Comparison of ENCODE assay signal across 8 cellular contexts in genomic region chr9:95003694-95004451, GRCh38.
DNase-seq lines count a peak whose midpoint lies in the region; ATAC-seq, FAIRE-seq and TF ChIP-seq lines count a peak whose summit lies in the region.

No MANE protein-coding gene starts in this region.

- H3K27me3 ChIP-seq in colonic mucosa (no peaks in the 10 kb centered on the region), HepG2 (ENCODE audit: control insufficient read depth in 1 of 2, insufficient read depth in 2 of 2, low read length in 2 of 2) (no peaks in the 10 kb centered on the region; a peak in 1 of 5 replicates), stomach smooth muscle (ENCODE audit: control insufficient read depth in 1 of 2, insufficient read depth in 2 of 2, low read length in 2 of 2) (no peaks in the 10 kb centered on the region)

- peaks cover 65% of the 10 kb centered on the region for H3K79me2 ChIP-seq in HepG2 (ENCODE audit: insufficient read depth, low read length)

- no peaks in the 10 kb centered on the region for H3K4me1 ChIP-seq in colonic mucosa
- H3K4me1 ChIP-seq in HepG2 (ENCODE audit: insufficient read depth, low read length), result peaks cover 46% of the 10 kb centered on the region
- H3K4me1 ChIP-seq in stomach smooth muscle (ENCODE audit: control insufficient read depth, insufficient read depth, low read length), result peaks cover 11% of the 10 kb centered on the region

- H3K4me3 ChIP-seq in colonic mucosa (peak overlapping the region; percentile 69), HepG2 (replicated peaks in 1 of 3; ENCODE audit: insufficient read depth in 1 of 3, low read depth in 2 of 3, low read length in 3 of 3) (peak overlapping the region; percentile 78 to 86 (median 86)), stomach smooth muscle (ENCODE audit: low read length in 2 of 2) (peak overlapping the region; percentile 80 to 91)

- H4K20me1 ChIP-seq in HepG2 (ENCODE audit: insufficient read depth, low read length), result peaks cover 10% of the 10 kb centered on the region

- TF ChIP-seq RAD21 in HepG2 (CRISPR knock-in tag; IDR thresholded peaks at IDR 0.05), result no peak; the same call in 1 of the 2 replicates

- H3K36me3 ChIP-seq in colonic mucosa (no peaks in the 10 kb centered on the region), HepG2 (replicated peaks in 1 of 2; ENCODE audit: control insufficient read depth in 1 of 2, insufficient read depth in 2 of 2, low read length in 2 of 2) (no peaks in the 10 kb centered on the region; a peak in 1 of 5 replicates), stomach smooth muscle (ENCODE audit: control insufficient read depth in 2 of 2, insufficient read depth in 2 of 2, low read length in 2 of 2) (peaks cover 0 to 2% of the 10 kb centered on the region in 2 donors)

- intact Hi-C loops in colonic mucosa (cut with DNase I), result no loop called here
- intact Hi-C loops in HepG2 (cut with micrococcal nuclease; ENCODE audit: unreplicated experiment), result loop anchor here (1.0 to 10.0 kb wide), 2 partner anchors 12 to 219 kb away; no protein-coding TSS in a partner anchor

- H3K27ac ChIP-seq in colonic mucosa, result peak overlapping the region; percentile 97
- H3K27ac ChIP-seq in HepG2 (ENCODE audit: extremely low read length, insufficient read depth, low read length), result peak overlapping the region; percentile 99
- peak overlapping the region; percentile 98 for H3K27ac ChIP-seq in stomach smooth muscle (ENCODE audit: low read length)

- H3K9ac ChIP-seq in colonic mucosa (ENCODE audit: low read depth in 2 of 2, low read length in 2 of 2), result peak overlapping the region; percentile 79 to 99
- H3K9ac ChIP-seq in HepG2 (ENCODE audit: insufficient read depth, low read depth, low read length), result peak overlapping the region; percentile 98
- H3K9ac ChIP-seq in stomach smooth muscle (ENCODE audit: low read length in 2 of 2), result peak overlapping the region; percentile 98 to 99

- H2AFZ ChIP-seq in HepG2 (ENCODE audit: low read length), result no peak overlapping the region

- H3K9me3 ChIP-seq in colonic mucosa, result no peaks in the 10 kb centered on the region
- no peaks in the 10 kb centered on the region for H3K9me3 ChIP-seq in HepG2 (ENCODE audit: low read length)
- H3K9me3 ChIP-seq in stomach smooth muscle (ENCODE audit: control insufficient read depth in 2 of 2, low read length in 2 of 2), result no peaks in the 10 kb centered on the region

- DNase-seq in NCI-H2171 treated with DMSO at 0.1 percent for 48 hours (lab: John Stamatoyannopoulos, UW), result peak; percentile 60
- no peak for DNase-seq in NCI-H2171 (lab: John Stamatoyannopoulos, UW)
- DNase-seq in RPMI8226, result peak; percentile 56
- peak; percentile 71 for DNase-seq in colonic mucosa
- DNase-seq in HepG2 (ENCODE audit: low spot score), result peak; percentile 36

- POLR2A ChIA-PET in HepG2 (lab: Yijun Ruan, JAX), result interaction anchor here (0.8 to 3.1 kb wide), 10 partner anchors 9 to 150 kb away, joined by 3 to 26 read pairs (median 4); no protein-coding TSS in a partner anchor

- TF ChIP-seq CTCF in colonic mucosa (IDR thresholded peaks at IDR 0.05) (no peak), HepG2 (CRISPR knock-in tag; IDR thresholded peaks at IDR 0.05) (no peak)

- 12% methylated on average over 22 of the region's 22 CpGs for WGBS in HepG2 (ENCODE audit: low lambda C conversion rate)

- ATAC-seq in HG02571 (IDR thresholded peaks at IDR 0.05; ENCODE audit: unreplicated experiment), result peak; percentile 28
- ATAC-seq in HepG2, result peak; percentile 53
- no peak for ATAC-seq in HG02973 (IDR thresholded peaks at IDR 0.05; ENCODE audit: unreplicated experiment)

- TSS peak; percentile 72 for BruUV-seq in HepG2 (replicated peaks; lab: Mats Ljungman, UMichigan)

- no peak for FAIRE-seq in HepG2 (lab: Jason Lieb, UNC)

- no peak for TF ChIP-seq EP300 in HepG2 (IDR thresholded peaks at IDR 0.05; ENCODE audit: low read depth in 2 of 2, low read length in 2 of 2)
- no peak for TF ChIP-seq EP300 in HepG2 (CRISPR knock-in tag; IDR thresholded peaks at IDR 0.05; ENCODE audit: borderline replicate concordance)

- CTCF ChIA-PET in HepG2 (lab: Yijun Ruan, JAX; ENCODE audit: low intra/inter-chr PET ratio, low total read pairs), result no interaction called here

- peak overlapping the region; percentile 68 for H3K4me2 ChIP-seq in HepG2 (ENCODE audit: low read depth, low read length)

- in situ Hi-C loops in HepG2 (cut with HindIII; ENCODE audit: extremely low pct_ligation_motif_present, low pct_unique_long_range_greater_than_20kb), result no loop called here

- no peak for TF ChIP-seq POLR2A in HepG2 (IDR thresholded peaks at IDR 0.05; ENCODE audit: insufficient read depth in 1 of 2, low read depth in 2 of 2, low read length in 2 of 2)

TF ChIP-seq in HepG2, 621 proteins besides CTCF, POLR2A, EP300 and RAD21 (continues in another document):
- TF ChIP-seq ZSCAN21 (CRISPR knock-in tag; IDR thresholded peaks at IDR 0.05; ENCODE audit: borderline replicate concordance) (no peak), ZNF12 (CRISPR knock-in tag; IDR thresholded peaks at IDR 0.05) (no peak), THAP8 (CRISPR knock-in tag; IDR thresholded peaks at IDR 0.05; ENCODE audit: borderline replicate concordance) (no peak; the same call in 1 of the 2 replicates), KMT2A (CRISPR knock-in tag; IDR thresholded peaks at IDR 0.05) (peak; percentile 67; the same call in 1 of the 2 replicates), ZNF484 (CRISPR knock-in tag; IDR thresholded peaks at IDR 0.05; ENCODE audit: borderline replicate concordance, low read depth) (no peak), ZNF670 (CRISPR knock-in tag; IDR thresholded peaks at IDR 0.05; ENCODE audit: borderline replicate concordance) (peak; percentile 25; the same call in 1 of the 2 replicates), PAXIP1 (CRISPR knock-in tag; conservative IDR thresholded peaks at IDR 0.05) (no peak), TGIF2 (CRISPR knock-in tag; IDR thresholded peaks at IDR 0.05) (0 out of 2 replicates have a peak, but pooled peaks have one; percentile 13), SKIL (CRISPR knock-in tag; IDR thresholded peaks at IDR 0.05; ENCODE audit: borderline replicate concordance) (no peak)
